ENCODE assay signal across 8 cellular contexts in the genomic region with DNA sequence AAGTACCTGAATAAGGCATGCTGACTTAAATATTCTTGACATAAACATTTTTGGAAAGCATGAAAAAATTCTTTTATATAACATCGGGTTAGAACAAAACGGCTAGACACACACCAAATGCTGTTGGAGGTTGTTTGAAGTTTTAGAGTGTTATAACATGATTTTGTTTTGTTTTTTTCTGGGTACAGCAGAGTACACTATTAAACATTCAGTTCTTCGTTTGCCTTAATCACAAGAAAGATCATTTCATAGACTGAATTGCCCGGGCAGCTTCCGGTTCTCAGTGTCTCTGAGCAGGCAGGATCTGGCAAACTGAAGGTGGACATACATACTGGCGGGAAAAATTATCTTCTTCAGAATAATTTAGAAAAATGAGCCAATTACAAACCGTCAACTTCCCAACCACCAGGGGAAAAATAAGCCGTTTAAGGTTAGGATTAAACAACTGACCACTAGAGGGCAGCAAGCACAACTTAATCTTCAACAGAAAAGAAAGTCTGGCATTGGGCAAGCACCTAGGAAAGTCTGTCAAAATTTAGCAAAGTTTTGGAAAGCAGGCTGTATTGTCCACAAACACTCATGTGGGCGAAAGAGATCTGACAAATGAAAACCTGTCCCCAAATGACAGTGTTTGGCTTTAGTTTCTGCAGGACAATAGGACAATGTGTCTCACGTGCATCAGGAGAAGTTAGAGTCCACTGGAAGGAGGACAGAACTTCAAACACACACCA. TPM values are rescaled to one million over a fixed set of nuclear protein-coding genes. Genes with fewer than 3 reads are reported as not detected.
A peak's percentile ranks its signal among the peaks of the same experiment; 100 is the strongest.
DNase-seq lines count a peak whose midpoint lies in the region; ATAC-seq, FAIRE-seq and TF ChIP-seq lines count a peak whose summit lies in the region.

No MANE protein-coding gene starts in this region.

- H3K27me3 Mint-ChIP-seq in activated CD8-positive, alpha-beta memory T cell treated with anti-CD3 and anti-CD28 coated beads, Interleukin-2, amount 10 ng/mL, durations not matched to agents 7 days and 5 days = no peaks in the 10 kb centered on the region

- H3K4me3 Mint-ChIP-seq in activated CD8-positive, alpha-beta memory T cell treated with anti-CD3 and anti-CD28 coated beads, Interleukin-2, amount 10 ng/mL, durations not matched to agents 7 days and 5 days = peak overlapping the region; percentile 89

- H3K4me1 Mint-ChIP-seq in activated CD8-positive, alpha-beta memory T cell treated with anti-CD3 and anti-CD28 coated beads, Interleukin-2, amount 10 ng/mL, durations not matched to agents 7 days and 5 days = peaks cover 78% of the 10 kb centered on the region

- TF ChIP-seq POLR2A in GM12891 (IDR thresholded peaks at IDR 0.05; ENCODE audit: low read depth, low read length) = no peak
- TF ChIP-seq POLR2A in erythroblast (IDR thresholded peaks at IDR 0.05; ENCODE audit: low read length) = peak; percentile 19

- DNase-seq in GM12891 (ENCODE audit: insufficient read length, low spot score) (no peak), HT1080 (ENCODE audit: low read depth) (peak; percentile 81), NCI-H82 (lab: John Stamatoyannopoulos, UW) (peak; percentile 92), erythroblast (lab: John Stamatoyannopoulos, UW) (peak; percentile 93 to 95), tibial artery (peak in 1 of 2 donors; percentile 41)
- peak; percentile 72 for DNase-seq in activated CD8-positive, alpha-beta memory T cell treated with anti-CD3 and anti-CD28 coated beads, Interleukin-2, amount 10 ng/mL, durations not matched to agents 7 days and 5 days

- H3K9me3 Mint-ChIP-seq in activated CD8-positive, alpha-beta memory T cell treated with anti-CD3 and anti-CD28 coated beads, Interleukin-2, amount 10 ng/mL, durations not matched to agents 7 days and 5 days (ENCODE audit: low read depth) = no peaks in the 10 kb centered on the region

- peak; percentile 23 for FAIRE-seq in GM12891 (lab: Jason Lieb, UNC)

- peak; percentile 79 to 99 for TF ChIP-seq CTCF in tibial artery (IDR thresholded peaks at IDR 0.05)

- H3K36me3 ChIP-seq in ACC112 (ENCODE audit: insufficient read depth, low read length) = peaks cover 52% of the 10 kb centered on the region
- H3K36me3 ChIP-seq in muscle layer of duodenum (ENCODE audit: control insufficient read depth in 1 of 2, insufficient read depth in 2 of 2, low read length in 2 of 2) = peaks cover 41 to 62% of the 10 kb centered on the region in 2 donors
- H3K36me3 ChIP-seq in tibial artery = peaks cover 19 to 51% (median 49%) of the 10 kb centered on the region in 3 donors

- H3K4me1 ChIP-seq in ACC112 (ENCODE audit: control insufficient read depth, insufficient read depth, low read length, unreplicated experiment) (peaks cover 35% of the 10 kb centered on the region), muscle layer of duodenum (ENCODE audit: control insufficient read depth in 1 of 2, insufficient read depth in 2 of 2, low read length in 2 of 2) (peaks cover 14 to 29% of the 10 kb centered on the region in 2 donors), tibial artery (peaks cover 0 to 37% (median 25%) of the 10 kb centered on the region in 4 donors)

- peak; percentile 34 for ATAC-seq in activated CD8-positive, alpha-beta memory T cell treated with anti-CD3 and anti-CD28 coated beads, Interleukin-2, amount 10 ng/mL, durations not matched to agents 7 days and 5 days

- no peaks in the 10 kb centered on the region for H3K27me3 ChIP-seq in ACC112 (ENCODE audit: insufficient read depth, low read length)
- H3K27me3 ChIP-seq in muscle layer of duodenum (ENCODE audit: low read depth, low read length) = no peaks in the 10 kb centered on the region
- H3K27me3 ChIP-seq in tibial artery = no peaks in the 10 kb centered on the region

- peak overlapping the region; percentile 89 for H3K27ac ChIP-seq in ACC112 (ENCODE audit: low read depth, low read length)
- H3K27ac ChIP-seq in muscle layer of duodenum (ENCODE audit: low read length) = peak overlapping the region; percentile 76
- peak overlapping the region; percentile 34 to 54 for H3K27ac ChIP-seq in tibial artery

- intact Hi-C loops in tibial artery (cut with DNase I; ENCODE audit: low total_unique reads) = loop anchor here (10.0 kb wide), 1 partner anchor 626 kb away; the partner anchor contains the start of gene PFDN4

- no peak overlapping the region for H2AFZ ChIP-seq in ACC112 (ENCODE audit: low read length, unreplicated experiment)

- peaks cover 88% of the 10 kb centered on the region for H3K36me3 Mint-ChIP-seq in activated CD8-positive, alpha-beta memory T cell treated with anti-CD3 and anti-CD28 coated beads, Interleukin-2, amount 10 ng/mL, durations not matched to agents 7 days and 5 days

- peaks cover 86% of the 10 kb centered on the region for H3K79me2 ChIP-seq in ACC112 (ENCODE audit: control insufficient read depth, insufficient read depth, low read length, unreplicated experiment)

- H3K4me3 ChIP-seq in ACC112 (ENCODE audit: low read depth, low read length) (peak overlapping the region; percentile 59), muscle layer of duodenum (ENCODE audit: low read depth in 1 of 2, low read length in 2 of 2) (peak overlapping the region; percentile 19 to 23), tibial artery (peak overlapping the region in 1 of 2 donors; percentile 18)

- H3K9me3 ChIP-seq in muscle layer of duodenum (ENCODE audit: control insufficient read depth in 1 of 2, low read length in 2 of 2) (no peaks in the 10 kb centered on the region), tibial artery (no peaks in the 10 kb centered on the region)

- H3K27ac Mint-ChIP-seq in activated CD8-positive, alpha-beta memory T cell treated with anti-CD3 and anti-CD28 coated beads, Interleukin-2, amount 10 ng/mL, durations not matched to agents 7 days and 5 days = peak overlapping the region; percentile 88

- CTCF ChIA-PET in activated CD8-positive, alpha-beta memory T cell treated with anti-CD3 and anti-CD28 coated beads, Interleukin-2, amount 10 ng/mL, durations not matched to agents 7 days and 5 days (lab: Charles Lee) = interaction anchor here (0.7 to 7.3 kb wide), 21 partner anchors 9 to 629 kb away, joined by 3 to 78 read pairs (median 5); partner anchors contain the start of genes PFDN4 and ZNF217

TF ChIP-seq in GM12891, 5 proteins besides CTCF, POLR2A, EP300 and RAD21:
- no peak for TF ChIP-seq PAX5 (IDR thresholded peaks at IDR 0.05; ENCODE audit: insufficient read depth, low read length, severe bottlenecking)
- TF ChIP-seq POLR2AphosphoS5 (IDR thresholded peaks at IDR 0.05; ENCODE audit: low read depth, low read length) = no peak
- no peak for TF ChIP-seq SPI1 (IDR thresholded peaks at IDR 0.05; ENCODE audit: low read depth, low read length)
- no peak for TF ChIP-seq POU2F2 (IDR thresholded peaks at IDR 0.05; ENCODE audit: low read depth, low read length)
- no peak for TF ChIP-seq TAF1 (IDR thresholded peaks at IDR 0.05; ENCODE audit: low read depth, low read length)

RNA-seq across cellular contexts. Expression of gene ZNF217, which starts 15.0 kb away (rescaled TPM):
- polyA plus RNA-seq in GM12891 (2012; ENCODE audit: low read depth, missing spikeins) = 19.2 TPM
- 11.7 and 15.8 TPM in 2 replicates for total RNA-seq in HT1080 (2014; rRNA removed; shearing (Covaris generic))
- polyA plus RNA-seq in HT1080 (2015; cell fraction: cytosol; rRNA removed) = 24.2 and 31.5 TPM in 2 replicates
- 69.5 and 71.3 TPM in 2 replicates for polyA plus RNA-seq in HT1080 (2015; cell fraction: nucleus; rRNA removed)
- total RNA-seq in activated CD8-positive, alpha-beta memory T cell treated with anti-CD3 and anti-CD28 coated beads, Interleukin-2, amount 10 ng/mL, durations not matched to agents 7 days and 5 days = 10 to 100 TPM; 80.2 to 81.9 TPM
